Comparison of ENCODE assay signal across 8 cellular contexts in genomic region chr4:165493359-165493758, GRCh38.
A peak's percentile ranks its signal among the peaks of the same experiment; 100 is the strongest.
DNase-seq lines count a peak whose midpoint lies in the region; ATAC-seq and TF ChIP-seq lines count a peak whose summit lies in the region.

No MANE protein-coding gene starts in this region.

- H3K9me3 ChIP-seq in mammary epithelial cell (replicated peaks; ENCODE audit: insufficient read depth, low read length), result no peaks in the 10 kb centered on the region

- H3K4me2 ChIP-seq in mammary epithelial cell (ENCODE audit: insufficient read depth, low read depth, low read length), result peak overlapping the region; percentile 57

- no peaks in the 10 kb centered on the region for H3K27me3 ChIP-seq in mammary epithelial cell (ENCODE audit: insufficient read depth, low read length)

- dilution Hi-C loops in mammary epithelial cell (cut with HindIII; ENCODE audit: low sequenced_read_pairs), result no loop called here

- H3K27ac ChIP-seq in VCaP (no peak overlapping the region), mammary epithelial cell (ENCODE audit: insufficient read depth, low read depth, low read length) (no peak overlapping the region)

- no peak overlapping the region for H3K4me3 ChIP-seq in Jurkat, Clone E6-1 (ENCODE audit: low read length)
- H3K4me3 ChIP-seq in mammary epithelial cell (replicated peaks in 1 of 3; ENCODE audit: insufficient read depth in 1 of 3, low read depth in 2 of 3, low read length in 3 of 3), result peak overlapping the region in 1 of 3 experiments; percentile 8

- H2AFZ ChIP-seq in mammary epithelial cell (ENCODE audit: low read depth, low read length), result peak overlapping the region; percentile 77

- intact Hi-C loops in mammary epithelial cell (cut with micrococcal nuclease), result loop anchor here (1.0 to 2.0 kb wide), 4 partner anchors 43 to 1101 kb away; no protein-coding TSS in a partner anchor

- TF ChIP-seq CTCF in VCaP (conservative IDR thresholded peaks at IDR 0.05) (peak; percentile 88), mammary epithelial cell (conservative IDR thresholded peaks at IDR 0.05 in 1 of 2, IDR thresholded peaks at IDR 0.05 in 1 of 2; ENCODE audit: extremely low read depth in 1 of 2, insufficient read depth in 1 of 2, low read depth in 1 of 2, low read length in 2 of 2) (peak; percentile 72 to 90)

- no peak overlapping the region for H3K9ac ChIP-seq in mammary epithelial cell (ENCODE audit: insufficient read depth, low read length)

- no peaks in the 10 kb centered on the region for H3K36me3 ChIP-seq in mammary epithelial cell (ENCODE audit: insufficient read depth, low read length)

- no peaks in the 10 kb centered on the region for H3K4me1 ChIP-seq in mammary epithelial cell (ENCODE audit: insufficient read depth, low read length)

- peak; percentile 96 for ATAC-seq in GM21717 (IDR thresholded peaks at IDR 0.05; ENCODE audit: unreplicated experiment)

- CTCF ChIA-PET in mammary epithelial cell (lab: Charles Lee; ENCODE audit: low non-redundant PET), result interaction anchor here (0.6 to 0.7 kb wide), 4 partner anchors 8 to 1413 kb away, joined by 3 to 8 read pairs (median 4); no protein-coding TSS in a partner anchor

- no peaks in the 10 kb centered on the region for H4K20me1 ChIP-seq in mammary epithelial cell (ENCODE audit: insufficient read depth, low read length)

- in situ Hi-C loops in mammary epithelial cell (cut with MboI; ENCODE audit: low sequenced_read_pairs in 2 of 2), result loop anchor here in 1 of 2 donors (25.0 kb wide), 1 partner anchor 1094 kb away; no protein-coding TSS in a partner anchor

- no peaks in the 10 kb centered on the region for H3K79me2 ChIP-seq in mammary epithelial cell (ENCODE audit: insufficient read depth, low read length)

- 9% methylated on average over 18 of the region's 18 CpGs for WGBS in mammary epithelial cell (ENCODE audit: low coverage, missing lambda C conversion rate)

- DNase-seq in Daoy (ENCODE audit: low read depth) (peak; percentile 66), mammary epithelial cell (peak; percentile 49), kidney tubule cell (ENCODE audit: low spot score) (peak; percentile 67), NCI-H345 treated with DMSO at 0.1 percent for 48 hours (lab: John Stamatoyannopoulos, UW; ENCODE audit: unreplicated experiment) (no peak)
- peak; percentile 52 for DNase-seq in Jurkat, Clone E6-1 (ENCODE audit: low read depth, low spot score)
- peak; percentile 68 for DNase-seq in stimulated activated CD4-positive, alpha-beta T cell treated with anti-CD3 and anti-CD28 coated beads, Interleukin-4, amount 100 ng/mL, for 1 hour

- BruUV-seq in mammary epithelial cell (replicated peaks; lab: Mats Ljungman, UMichigan), result no TSS peak
